Comparison of ENCODE assay signal across 8 cellular contexts in genomic region chr17:32998111-32998892, GRCh38. TPM values are rescaled to one million over a fixed set of nuclear protein-coding genes. Genes with fewer than 3 reads are reported as not detected.
DNase-seq lines count a peak whose midpoint lies in the region; ATAC-seq, FAIRE-seq and TF ChIP-seq lines count a peak whose summit lies in the region.

No MANE protein-coding gene starts in this region.

- no peak for TF ChIP-seq POLR2A in GM12891 (IDR thresholded peaks at IDR 0.05; ENCODE audit: low read depth, low read length)

- in situ Hi-C loops in mammary epithelial cell (cut with MboI; ENCODE audit: low sequenced_read_pairs in 2 of 2) = loop anchor here in 1 of 2 donors (10.0 kb wide), 1 partner anchor 214 kb away; no protein-coding TSS in a partner anchor

- TF ChIP-seq CTCF in 22Rv1 (IDR thresholded peaks at IDR 0.05) = peak; percentile 95
- TF ChIP-seq CTCF in WERI-Rb-1 (IDR thresholded peaks at IDR 0.05; ENCODE audit: low read depth, low read length) = peak; percentile 94
- peak; percentile 90 for TF ChIP-seq CTCF in mammary epithelial cell (conservative IDR thresholded peaks at IDR 0.05 in 1 of 2, IDR thresholded peaks at IDR 0.05 in 1 of 2; ENCODE audit: extremely low read depth in 1 of 2, insufficient read depth in 1 of 2, low read depth in 1 of 2, low read length in 2 of 2)

- H3K4me3 ChIP-seq in WERI-Rb-1 (ENCODE audit: low read depth, low read length) (no peak overlapping the region), mammary epithelial cell (replicated peaks in 1 of 3; ENCODE audit: insufficient read depth in 1 of 3, low read depth in 2 of 3, low read length in 3 of 3) (peak overlapping the region in 2 of 3 experiments; percentile 6 to 10)

- H3K27me3 ChIP-seq in WERI-Rb-1 (ENCODE audit: insufficient read depth, low read depth, severe bottlenecking) (peaks cover 75% of the 10 kb centered on the region), mammary epithelial cell (ENCODE audit: insufficient read depth, low read length) (no peaks in the 10 kb centered on the region)

- H3K4me2 ChIP-seq in mammary epithelial cell (ENCODE audit: insufficient read depth, low read depth, low read length) = peak overlapping the region; percentile 68

- H3K27ac ChIP-seq in 22Rv1 = no peak overlapping the region
- H3K27ac ChIP-seq in WERI-Rb-1 = no peak overlapping the region
- H3K27ac ChIP-seq in mammary epithelial cell (ENCODE audit: insufficient read depth, low read depth, low read length) = no peak overlapping the region

- H3K9me3 Mint-ChIP-seq in immature natural killer cell = no peaks in the 10 kb centered on the region

- ATAC-seq in GM19351 (IDR thresholded peaks at IDR 0.05; ENCODE audit: unreplicated experiment) = no peak

- H3K36me3 ChIP-seq in WERI-Rb-1 (no peaks in the 10 kb centered on the region), mammary epithelial cell (ENCODE audit: insufficient read depth, low read length) (no peaks in the 10 kb centered on the region)

- peaks cover 3 to 8% (median 4%) of the 10 kb centered on the region in 3 donors for H3K27me3 Mint-ChIP-seq in immature natural killer cell (ENCODE audit: low read depth in 3 of 3)

- whole genome bisulfite sequencing in mammary epithelial cell (ENCODE audit: low coverage, missing lambda C conversion rate) = 2% methylated on average over 17 of the region's 18 CpGs

- H3K4me1 Mint-ChIP-seq in immature natural killer cell = peaks cover 4 to 7% of the 10 kb centered on the region in 2 donors

- peak; percentile 84 for FAIRE-seq in GM12891 (lab: Jason Lieb, UNC)

- no peaks in the 10 kb centered on the region for H4K20me1 ChIP-seq in mammary epithelial cell (ENCODE audit: insufficient read depth, low read length)

- DNase-seq in GM12891 (ENCODE audit: insufficient read length, low spot score) = peak; percentile 60
- peak; percentile 37 for DNase-seq in NCI-H2029 (lab: John Stamatoyannopoulos, UW)
- DNase-seq in WERI-Rb-1 = peak; percentile 71
- peak; percentile 61 for DNase-seq in mammary epithelial cell
- DNase-seq in immature natural killer cell = peak; percentile 37 to 61 (median 52)
- peak; percentile 72 for DNase-seq in stimulated activated CD4-positive, alpha-beta T cell treated with anti-CD3 and anti-CD28 coated beads, Interleukin-12 subunit alpha, Interleukin-12 subunit beta, amount 100 ng/mL, for 4 hours

- BruUV-seq in mammary epithelial cell (replicated peaks; lab: Mats Ljungman, UMichigan) = no TSS peak

- dilution Hi-C loops in mammary epithelial cell (cut with HindIII; ENCODE audit: low sequenced_read_pairs) = no loop called here

- CTCF ChIA-PET in mammary epithelial cell (lab: Charles Lee; ENCODE audit: low non-redundant PET) = interaction anchor here (0.6 to 0.8 kb wide), 3 partner anchors 45 to 157 kb away, joined by 3 to 4 read pairs (median 4); no protein-coding TSS in a partner anchor

- intact Hi-C loops in mammary epithelial cell (cut with micrococcal nuclease) = loop anchor here (1.0 to 5.0 kb wide), 6 partner anchors 60 to 753 kb away; partner anchors contain the start of gene MYO1D

- no peak overlapping the region for H3K4me3 Mint-ChIP-seq in immature natural killer cell

- no peaks in the 10 kb centered on the region for H3K36me3 Mint-ChIP-seq in immature natural killer cell

- peaks cover 8% of the 10 kb centered on the region for H3K4me1 ChIP-seq in mammary epithelial cell (ENCODE audit: insufficient read depth, low read length)

- no peaks in the 10 kb centered on the region for H3K79me2 ChIP-seq in mammary epithelial cell (ENCODE audit: insufficient read depth, low read length)

- H2AFZ ChIP-seq in mammary epithelial cell (ENCODE audit: low read depth, low read length) = peak overlapping the region; percentile 77

- H3K27ac Mint-ChIP-seq in immature natural killer cell = no peak overlapping the region

- no peaks in the 10 kb centered on the region for H3K9me3 ChIP-seq in WERI-Rb-1 (ENCODE audit: severe bottlenecking)
- H3K9me3 ChIP-seq in mammary epithelial cell (replicated peaks; ENCODE audit: insufficient read depth, low read length) = no peaks in the 10 kb centered on the region

- H3K9ac ChIP-seq in mammary epithelial cell (ENCODE audit: insufficient read depth, low read length) = no peak overlapping the region

TF ChIP-seq in GM12891, 5 proteins besides CTCF, POLR2A, EP300 and RAD21:
- TF ChIP-seq SPI1 (IDR thresholded peaks at IDR 0.05; ENCODE audit: low read depth, low read length) (no peak), TAF1 (IDR thresholded peaks at IDR 0.05; ENCODE audit: low read depth, low read length) (no peak), POLR2AphosphoS5 (IDR thresholded peaks at IDR 0.05; ENCODE audit: low read depth, low read length) (no peak), POU2F2 (IDR thresholded peaks at IDR 0.05; ENCODE audit: low read depth, low read length) (no peak), PAX5 (IDR thresholded peaks at IDR 0.05; ENCODE audit: insufficient read depth, low read length, severe bottlenecking) (no peak)

RNA-seq across cellular contexts. Expression of gene SPACA3, which starts 6.7 kb away (rescaled TPM):
- 0.24 TPM for polyA plus RNA-seq in GM12891 (2012; ENCODE audit: low read depth, missing spikeins)
- total RNA-seq in mammary epithelial cell = not detected
- polyA plus RNA-seq in mammary epithelial cell (0.27 TPM), immature natural killer cell (not detected)
- polyA minus RNA-seq in mammary epithelial cell = not detected
